In the genomic region with DNA sequence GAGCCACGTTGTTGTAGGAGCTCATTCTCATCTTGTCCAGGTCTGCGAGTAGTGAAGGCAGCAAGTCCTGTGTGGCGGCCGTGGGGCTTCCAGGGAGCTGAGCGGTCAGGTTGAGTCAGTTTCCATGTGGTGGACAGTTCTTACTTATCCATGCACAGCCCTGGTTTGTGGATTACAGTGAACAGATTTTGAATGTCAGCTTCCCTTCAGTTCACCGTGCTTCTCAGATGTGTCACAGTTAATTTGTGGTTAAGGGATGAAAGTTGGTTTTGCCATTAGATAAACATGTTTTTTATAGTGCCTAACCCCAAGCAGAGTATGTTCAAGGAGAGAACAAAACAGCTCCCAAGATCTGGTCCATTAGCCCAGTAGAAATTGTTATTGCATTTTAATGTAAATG, we compare ENCODE assay signal across 11 cellular contexts.
DNase-seq lines count a peak whose midpoint lies in the region; ATAC-seq and TF ChIP-seq lines count a peak whose summit lies in the region.
"Had no signal": no experiment of that assay in that cellular context is flagged by ENCODE, and none has a peak within 500 bp of the region (broad histone marks: within the 10 kb centered on the region; RNA-seq: fewer than 3 reads in every experiment).

No MANE protein-coding gene starts in this region.

- ATAC-seq in HG02840 (IDR thresholded peaks at IDR 0.05; ENCODE audit: low FRiP score, unreplicated experiment), result no peak

- H3K36me3 Mint-ChIP-seq in brain, result peaks cover 29% of the 10 kb centered on the region

- DNase-seq in NCI-H2107 treated with DMSO at 0.1 percent for 48 hours (lab: John Stamatoyannopoulos, UW; ENCODE audit: unreplicated experiment) (peak; percentile 29), NCI-H2107 (lab: John Stamatoyannopoulos, UW) (no peak), LoVo (ENCODE audit: low spot score) (peak; percentile 4), renal cortical epithelial cell (ENCODE audit: low read depth) (peak; percentile 96), foreskin melanocyte (no peak), NCI-H1048 (lab: John Stamatoyannopoulos, UW) (no peak)
- DNase-seq: cortex of kidney, NCI-H1105 treated with DMSO at 0.1 percent for 48 hours had no signal

- TF ChIP-seq CTCF in brain (conservative IDR thresholded peaks at IDR 0.05), result no peak

- peaks cover 60% of the 10 kb centered on the region for H3K4me1 Mint-ChIP-seq in brain

- H3K4me3 Mint-ChIP-seq in brain, result no peak overlapping the region
- H3K4me3 Mint-ChIP-seq: neural progenitor cell had no signal

- H3K27me3 Mint-ChIP-seq in brain, result no peaks in the 10 kb centered on the region

- H3K27ac Mint-ChIP-seq in brain, result peak overlapping the region in 3 of 5 experiments; percentile 8 to 82 (median 34)
- H3K27ac Mint-ChIP-seq: neural progenitor cell had no signal

- H3K9me3 Mint-ChIP-seq in brain, result peaks cover 0 to 23% (median 1%) of the 10 kb centered on the region in 5 experiments
- H3K9me3 Mint-ChIP-seq: neural progenitor cell had no signal

Comparison
In these comparisons a context has a peak if more than half of its experiments do, and no peak if none do; other contexts are left out.
1. DNase-seq: peak in NCI-H2107 treated with DMSO at 0.1 percent for 48 hours (single experiment), LoVo (single experiment) and renal cortical epithelial cell (single experiment); none in NCI-H2107 (single experiment), foreskin melanocyte (single experiment) and NCI-H1048 (single experiment).